ENCODE assay signal across 15 cellular contexts in genomic region chr5:107294669-107295068, GRCh38.
DNase-seq lines count a peak whose midpoint lies in the region; ATAC-seq and TF ChIP-seq lines count a peak whose summit lies in the region.
"Had no signal": no experiment of that assay in that cellular context is flagged by ENCODE, and none has a peak within 500 bp of the region (broad histone marks: within the 10 kb centered on the region; RNA-seq: fewer than 3 reads in every experiment).

No MANE protein-coding gene starts in this region.

- peak overlapping the region; percentile 25 to 69 (median 54); a peak in 19 of 22 replicates for H3K4me2 ChIP-seq in BLaER1 treated with 17β-estradiol and CSF1 and Interleukin-3, amounts not matched to agents 10 nM and 100 nM
- peak overlapping the region; percentile 34 for H3K4me2 ChIP-seq in SU-DHL-6 (ENCODE audit: low read depth, low read length, poor library complexity, severe bottlenecking)
- H3K4me2 ChIP-seq: A549 had no signal

- TF ChIP-seq CTCF in SU-DHL-6 (IDR thresholded peaks at IDR 0.05; ENCODE audit: insufficient read depth, low read length, poor library complexity, severe bottlenecking) (no peak), colonic mucosa (IDR thresholded peaks at IDR 0.05) (no peak)

- in situ Hi-C loops in ACHN (cut with HindIII; ENCODE audit: low pct_ligation_motif_present, low pct_unique_long_range_greater_than_20kb, low sequenced_read_pairs), result no loop called here

- peaks cover 0 to 10% (median 0%) of the 10 kb centered on the region in 11 experiments; a peak in 1 of 22 replicates for H3K27me3 ChIP-seq in BLaER1 treated with 17β-estradiol and CSF1 and Interleukin-3, amounts not matched to agents 10 nM and 100 nM
- no peaks in the 10 kb centered on the region for H3K27me3 ChIP-seq in SU-DHL-6 (ENCODE audit: low read length)
- no peaks in the 10 kb centered on the region for H3K27me3 ChIP-seq in colonic mucosa

- no peaks in the 10 kb centered on the region for H3F3A ChIP-seq in SU-DHL-6 (ENCODE audit: insufficient read depth)

- DNase-seq in foreskin melanocyte, result peak; percentile 61
- DNase-seq in sciatic nerve (ENCODE audit: low spot score), result no peak
- DNase-seq in ACHN, result no peak
- no peak for DNase-seq in colonic mucosa
- no peak for DNase-seq in Kasumi-1 (lab: John Stamatoyannopoulos, UW)
- DNase-seq: CD8-positive, alpha-beta T cell; GF-D8; GM23248; NCI-H1092 treated with DMSO at 0.1 percent for 48 hours; NCI-H187; NCI-H446 treated with DMSO at 0.1 percent for 48 hours; NCI-H774 had no signal

- H3K9ac ChIP-seq in BLaER1 treated with 17β-estradiol and CSF1 and Interleukin-3, amounts not matched to agents 10 nM and 100 nM, result no peak overlapping the region
- H3K9ac ChIP-seq in SU-DHL-6 (ENCODE audit: low read length) (no peak overlapping the region), colonic mucosa (ENCODE audit: low read depth in 2 of 2, low read length in 2 of 2) (no peak overlapping the region)
- H3K9ac ChIP-seq: GM23248 had no signal

- no peak overlapping the region for H3K4me3 ChIP-seq in BLaER1 treated with 17β-estradiol and CSF1 and Interleukin-3, amounts not matched to agents 10 nM and 100 nM
- H3K4me3 ChIP-seq in SU-DHL-6 (ENCODE audit: insufficient read depth, low read length, poor library complexity, severe bottlenecking) (no peak overlapping the region), colonic mucosa (no peak overlapping the region)
- H3K4me3 ChIP-seq: A549, GM23248 had no signal

- no peaks in the 10 kb centered on the region for H3K9me2 ChIP-seq in SU-DHL-6 (replicated peaks; ENCODE audit: insufficient read depth, low read length)

- no peak overlapping the region for H2AFZ ChIP-seq in SU-DHL-6 (ENCODE audit: low read depth, low read length, severe bottlenecking)
- H2AFZ ChIP-seq: GM23248 had no signal

- peak; percentile 71 for ATAC-seq in sciatic nerve
- ATAC-seq: A549; CD8-positive, alpha-beta T cell had no signal

- H3K27ac ChIP-seq in BLaER1 treated with 17β-estradiol and CSF1 and Interleukin-3, amounts not matched to agents 10 nM and 100 nM, result peak overlapping the region in 4 of 11 experiments; percentile 8 to 45 (median 34); a peak in 6 of 22 replicates
- no peak overlapping the region for H3K27ac ChIP-seq in SU-DHL-6 (ENCODE audit: low read depth, low read length)
- no peak overlapping the region for H3K27ac ChIP-seq in colonic mucosa
- H3K27ac ChIP-seq: A549, GM23248 had no signal

- intact Hi-C loops in sciatic nerve (cut with DNase I), result no loop called here
- intact Hi-C loops in colonic mucosa (cut with DNase I), result no loop called here

- H3K4me1 ChIP-seq in BLaER1 treated with 17β-estradiol and CSF1 and Interleukin-3, amounts not matched to agents 10 nM and 100 nM, result peaks cover 17 to 35% (median 28%) of the 10 kb centered on the region in 10 experiments
- no peaks in the 10 kb centered on the region for H3K4me1 ChIP-seq in colonic mucosa

- no peaks in the 10 kb centered on the region for H3K79me2 ChIP-seq in SU-DHL-6 (ENCODE audit: insufficient read depth, low read length)

- peaks cover 0 to 13% (median 5%) of the 10 kb centered on the region in 11 experiments; a peak in 5 of 22 replicates for H3K9me3 ChIP-seq in BLaER1 treated with 17β-estradiol and CSF1 and Interleukin-3, amounts not matched to agents 10 nM and 100 nM (replicated peaks in 1 of 11)
- H3K9me3 ChIP-seq in SU-DHL-6 (ENCODE audit: insufficient read depth, low read length) (no peaks in the 10 kb centered on the region), colonic mucosa (no peaks in the 10 kb centered on the region)
- H3K9me3 ChIP-seq: A549 had no signal

- H3K36me3 ChIP-seq in BLaER1 treated with 17β-estradiol and CSF1 and Interleukin-3, amounts not matched to agents 10 nM and 100 nM, result no peaks in the 10 kb centered on the region
- H3K36me3 ChIP-seq in SU-DHL-6 (ENCODE audit: low read length) (no peaks in the 10 kb centered on the region), colonic mucosa (no peaks in the 10 kb centered on the region)

- H4K20me1 ChIP-seq in BLaER1 treated with 17β-estradiol and CSF1 and Interleukin-3, amounts not matched to agents 10 nM and 100 nM, result no peaks in the 10 kb centered on the region
- no peaks in the 10 kb centered on the region for H4K20me1 ChIP-seq in SU-DHL-6 (ENCODE audit: low read depth, low read length)
